Comparison of ENCODE assay signal across 1 cellular context in the genomic region with DNA sequence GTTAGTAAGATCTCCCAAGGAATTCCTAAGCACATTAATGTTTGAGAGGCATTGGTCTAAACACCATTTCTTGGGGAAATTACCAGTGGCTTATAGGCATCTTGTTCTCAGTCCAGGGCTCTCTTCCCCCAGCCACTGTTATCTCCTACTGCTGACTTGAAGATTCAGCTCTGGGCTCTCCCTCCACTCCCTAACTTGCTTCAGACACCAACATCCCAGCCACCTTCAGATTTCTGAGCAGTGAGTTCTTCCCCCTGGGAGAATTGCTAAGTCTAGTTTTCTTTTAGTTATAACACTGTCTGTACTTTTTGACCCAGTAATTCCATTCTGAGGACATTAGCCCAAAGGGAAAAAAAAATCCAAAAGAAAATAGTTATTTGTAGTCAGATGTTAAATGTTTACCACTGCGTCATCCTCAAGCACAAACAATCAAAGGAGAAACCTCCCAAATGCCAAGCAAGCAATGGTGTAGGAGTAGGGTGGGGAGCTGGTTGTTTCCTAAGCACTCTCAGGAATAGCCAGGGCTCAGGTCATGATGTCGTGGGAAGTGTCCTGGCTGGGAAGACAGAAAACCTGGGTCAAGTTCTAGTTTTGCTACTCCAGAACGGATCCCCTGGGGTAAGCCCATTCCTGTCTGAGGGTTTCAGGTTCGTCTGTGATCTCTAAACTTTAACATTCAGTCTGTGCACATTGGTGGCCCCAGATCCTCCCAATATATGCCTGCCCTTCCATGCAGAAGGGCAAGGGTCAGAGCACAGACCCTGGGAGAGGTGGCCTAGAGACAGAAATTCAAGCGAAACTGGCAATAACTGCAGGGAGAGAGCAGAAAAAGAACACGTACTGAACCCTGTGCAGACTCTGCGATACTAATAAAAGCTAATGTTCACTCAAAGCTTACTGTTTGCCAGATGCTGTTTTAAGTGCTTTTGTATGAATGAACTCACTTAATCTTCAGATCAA.
TF ChIP-seq lines count a peak whose summit lies in the region.

No MANE protein-coding gene starts in this region.

TF ChIP-seq in K562, 482 proteins besides CTCF, POLR2A, EP300 and RAD21:
- TF ChIP-seq, protein P1, sequence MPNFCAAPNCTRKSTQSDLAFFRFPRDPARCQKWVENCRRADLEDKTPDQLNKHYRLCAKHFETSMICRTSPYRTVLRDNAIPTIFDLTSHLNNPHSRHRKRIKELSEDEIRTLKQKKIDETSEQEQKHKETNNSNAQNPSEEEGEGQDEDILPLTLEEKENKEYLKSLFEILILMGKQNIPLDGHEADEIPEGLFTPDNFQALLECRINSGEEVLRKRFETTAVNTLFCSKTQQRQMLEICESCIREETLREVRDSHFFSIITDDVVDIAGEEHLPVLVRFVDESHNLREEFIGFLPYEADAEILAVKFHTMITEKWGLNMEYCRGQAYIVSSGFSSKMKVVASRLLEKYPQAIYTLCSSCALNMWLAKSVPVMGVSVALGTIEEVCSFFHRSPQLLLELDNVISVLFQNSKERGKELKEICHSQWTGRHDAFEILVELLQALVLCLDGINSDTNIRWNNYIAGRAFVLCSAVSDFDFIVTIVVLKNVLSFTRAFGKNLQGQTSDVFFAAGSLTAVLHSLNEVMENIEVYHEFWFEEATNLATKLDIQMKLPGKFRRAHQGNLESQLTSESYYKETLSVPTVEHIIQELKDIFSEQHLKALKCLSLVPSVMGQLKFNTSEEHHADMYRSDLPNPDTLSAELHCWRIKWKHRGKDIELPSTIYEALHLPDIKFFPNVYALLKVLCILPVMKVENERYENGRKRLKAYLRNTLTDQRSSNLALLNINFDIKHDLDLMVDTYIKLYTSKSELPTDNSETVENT (CRISPR knock-in tag; IDR thresholded peaks at IDR 0.05), result no peak
- TF ChIP-seq HDGF (IDR thresholded peaks at IDR 0.05) (no peak), SMARCA5 (IDR thresholded peaks at IDR 0.05) (no peak), ZNF311 (CRISPR knock-in tag; IDR thresholded peaks at IDR 0.05) (no peak), POLR2B (IDR thresholded peaks at IDR 0.05; ENCODE audit: low read depth, partially characterized antibody) (no peak), GMEB1 (CRISPR knock-in tag; IDR thresholded peaks at IDR 0.05) (no peak), TRIM28 (IDR thresholded peaks at IDR 0.05) (no peak), BCOR (IDR thresholded peaks at IDR 0.05) (no peak), ZNF444 (CRISPR knock-in tag; IDR thresholded peaks at IDR 0.05) (no peak), BRF2 (IDR thresholded peaks at IDR 0.05; ENCODE audit: borderline replicate concordance, insufficient read depth, insufficient read length) (no peak), NCOA1 (IDR thresholded peaks at IDR 0.05; ENCODE audit: low read depth) (no peak), ZKSCAN8 (CRISPR knock-in tag; IDR thresholded peaks at IDR 0.05) (no peak), CHD7 (IDR thresholded peaks at IDR 0.05; ENCODE audit: low read depth, low read length) (no peak), RHOXF2B (CRISPR knock-in tag; conservative IDR thresholded peaks at IDR 0.05) (no peak), SIX5 (IDR thresholded peaks at IDR 0.05; ENCODE audit: borderline replicate concordance in 1 of 2, insufficient read depth in 1 of 2, low read depth in 1 of 2, low read length in 2 of 2) (no peak), CREB3L1 (IDR thresholded peaks at IDR 0.05; ENCODE audit: borderline replicate concordance, low read depth) (no peak), HDAC1 (IDR thresholded peaks at IDR 0.05) (no peak)
- TF ChIP-seq, protein P2, sequence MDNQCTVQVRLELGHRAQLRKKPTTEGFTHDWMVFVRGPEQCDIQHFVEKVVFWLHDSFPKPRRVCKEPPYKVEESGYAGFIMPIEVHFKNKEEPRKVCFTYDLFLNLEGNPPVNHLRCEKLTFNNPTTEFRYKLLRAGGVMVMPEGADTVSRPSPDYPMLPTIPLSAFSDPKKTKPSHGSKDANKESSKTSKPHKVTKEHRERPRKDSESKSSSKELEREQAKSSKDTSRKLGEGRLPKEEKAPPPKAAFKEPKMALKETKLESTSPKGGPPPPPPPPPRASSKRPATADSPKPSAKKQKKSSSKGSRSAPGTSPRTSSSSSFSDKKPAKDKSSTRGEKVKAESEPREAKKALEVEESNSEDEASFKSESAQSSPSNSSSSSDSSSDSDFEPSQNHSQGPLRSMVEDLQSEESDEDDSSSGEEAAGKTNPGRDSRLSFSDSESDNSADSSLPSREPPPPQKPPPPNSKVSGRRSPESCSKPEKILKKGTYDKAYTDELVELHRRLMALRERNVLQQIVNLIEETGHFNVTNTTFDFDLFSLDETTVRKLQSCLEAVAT (IDR thresholded peaks at IDR 0.05), result no peak
TF ChIP-seq in K562: peak in this region for 0.
